Comparison of ENCODE assay signal across 12 cellular contexts in the genomic region with DNA sequence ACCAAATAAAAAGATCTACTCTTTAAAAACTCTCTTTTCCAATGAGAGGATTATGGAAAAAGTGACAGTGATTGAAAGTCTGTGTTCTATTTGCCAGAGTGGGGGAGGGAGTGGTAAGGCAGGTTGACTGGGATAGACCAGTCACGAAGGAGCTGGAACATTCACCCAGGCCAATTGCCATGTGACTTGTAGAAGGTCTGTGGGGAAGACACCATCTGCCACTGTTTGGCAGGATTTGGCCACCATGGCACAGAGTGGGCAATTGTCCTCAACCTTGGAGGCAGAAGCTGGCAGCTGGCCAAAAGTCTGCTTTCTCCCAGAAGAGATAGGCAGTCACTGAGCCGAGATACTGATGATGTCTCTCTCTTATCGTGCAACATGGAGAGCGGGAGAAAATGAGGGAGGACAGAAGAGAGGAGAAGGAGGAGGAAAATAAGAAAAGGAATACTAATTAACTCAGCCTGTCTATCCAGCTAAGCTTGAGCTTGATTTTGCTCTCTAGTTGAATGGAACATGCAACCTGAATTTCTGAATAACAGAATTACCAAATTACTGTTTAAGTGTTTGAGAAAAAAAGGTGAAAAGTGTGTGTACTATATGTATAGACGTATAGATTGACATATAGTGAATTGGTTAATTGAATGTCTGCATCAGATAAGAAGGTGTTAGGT.
DNase-seq lines count a peak whose midpoint lies in the region; ATAC-seq lines count a peak whose summit lies in the region.
"Had no signal": no experiment of that assay in that cellular context is flagged by ENCODE, and none has a peak within 500 bp of the region (broad histone marks: within the 10 kb centered on the region; RNA-seq: fewer than 3 reads in every experiment).

No MANE protein-coding gene starts in this region.

- H3K27ac Mint-ChIP-seq in naive B cell: peak overlapping the region in 4 of 6 donors; percentile 31 to 91 (median 58)
- H3K27ac Mint-ChIP-seq: activated naive CD8-positive, alpha-beta T cell treated with anti-CD3 and anti-CD28 coated beads, Interleukin-2, amount 10 ng/mL, durations not matched to agents 7 days and 5 days had no signal

- peaks cover 56 to 84% (median 64%) of the 10 kb centered on the region in 3 donors for H3K4me1 Mint-ChIP-seq in naive B cell
- H3K4me1 Mint-ChIP-seq: activated naive CD8-positive, alpha-beta T cell treated with anti-CD3 and anti-CD28 coated beads, Interleukin-2, amount 10 ng/mL, durations not matched to agents 7 days and 5 days had no signal

- H3K4me3 Mint-ChIP-seq in naive B cell: peak overlapping the region in 3 of 8 donors; percentile 71 to 86 (median 73)
- H3K4me3 Mint-ChIP-seq: activated naive CD8-positive, alpha-beta T cell treated with anti-CD3 and anti-CD28 coated beads, Interleukin-2, amount 10 ng/mL, durations not matched to agents 7 days and 5 days had no signal

- no peak for ATAC-seq in naive B cell (ENCODE audit: low read depth in 2 of 2)
- no peak for ATAC-seq in GM19395 (IDR thresholded peaks at IDR 0.05; ENCODE audit: unreplicated experiment)
- no peak for ATAC-seq in HG03442 (IDR thresholded peaks at IDR 0.05; ENCODE audit: unreplicated experiment)

- peak; percentile 68 for DNase-seq in COR-L47 (lab: John Stamatoyannopoulos, UW)
- peak; percentile 30 for DNase-seq in NCI-H2171 (lab: John Stamatoyannopoulos, UW)
- peak; percentile 96 for DNase-seq in cerebellar cortex (ENCODE audit: low spot score)
- DNase-seq in naive B cell: no peak
- no peak for DNase-seq in UCSD-AML1 (lab: John Stamatoyannopoulos, UW; ENCODE audit: unreplicated experiment)
- DNase-seq in NCI-H1930 (lab: John Stamatoyannopoulos, UW): no peak
- DNase-seq: activated CD4-positive, CD25-positive, alpha-beta regulatory T cell; activated naive CD8-positive, alpha-beta T cell treated with anti-CD3 and anti-CD28 coated beads, Interleukin-2, amount 10 ng/mL, durations not matched to agents 7 days and 5 days; kidney glomerular epithelial cell; NCI-H748 treated with DMSO at 0.1 percent for 48 hours had no signal

- H3K27me3 Mint-ChIP-seq in naive B cell: no peaks in the 10 kb centered on the region
- H3K27me3 Mint-ChIP-seq: activated naive CD8-positive, alpha-beta T cell treated with anti-CD3 and anti-CD28 coated beads, Interleukin-2, amount 10 ng/mL, durations not matched to agents 7 days and 5 days had no signal

- H3K36me3 Mint-ChIP-seq in naive B cell: peaks cover 15 to 20% of the 10 kb centered on the region in 2 donors
- H3K36me3 Mint-ChIP-seq: activated naive CD8-positive, alpha-beta T cell treated with anti-CD3 and anti-CD28 coated beads, Interleukin-2, amount 10 ng/mL, durations not matched to agents 7 days and 5 days had no signal

- peaks cover 0 to 4% (median 0%) of the 10 kb centered on the region in 7 donors for H3K9me3 Mint-ChIP-seq in naive B cell

Comparison
In these comparisons a context has a peak if more than half of its experiments do, and no peak if none do; other contexts are left out.
1. DNase-seq: peak in COR-L47 (single experiment), NCI-H2171 (single experiment) and cerebellar cortex (single experiment); none in naive B cell (single experiment), UCSD-AML1 (single experiment) and NCI-H1930 (0 of 2).